In genomic region chr4:123878976-123879375, GRCh38 we compare ENCODE assay signal across 29 cellular contexts.
"Had no signal": no experiment of that assay in that cellular context is flagged by ENCODE, and none has a peak within 500 bp of the region (broad histone marks: within the 10 kb centered on the region; RNA-seq: fewer than 3 reads in every experiment).

No MANE protein-coding gene starts in this region.

- H3K4me2 ChIP-seq: PC-9 had no signal

- FAIRE-seq: RCC 7860 had no signal

- DNase-seq: activated CD4-positive, alpha-beta T cell treated with anti-CD3 and anti-CD28 coated beads, Interleukin-2, amount 10 ng/mL, durations not matched to agents 24 days and 14 days; activated CD4-positive, alpha-beta T cell treated with anti-CD3 and anti-CD28 coated beads, Interleukin-2, amount 50 U/mL, for 4 hours; activated CD8-positive, alpha-beta T cell treated with anti-CD3 and anti-CD28 coated beads for 36 hours; activated gamma-delta T cell; activated naive CD4-positive, alpha-beta T cell treated with Interleukin-2 at 50 U/mL for 16 hours; activated naive CD8-positive, alpha-beta T cell treated with anti-CD3 and anti-CD28 coated beads, Interleukin-2, amount 10 ng/mL, durations not matched to agents 7 days and 5 days; activated T-cell treated with anti-CD3 and anti-CD28 coated beads, Interleukin-2, amount 50 U/mL, for 24 hours; amygdala; Karpas-422; MG63; NCI-H1048; NCI-H1105 treated with DMSO at 0.1 percent for 48 hours; NCI-H1436 treated with DMSO at 0.1 percent for 48 hours; NCI-H1694 treated with DMSO at 0.1 percent for 48 hours; NCI-H2029; NCI-H345; NCI-H524 treated with DMSO at 0.1 percent for 48 hours; PC-9; Right ventricle myocardium superior; SW 1271; T-helper 1 cell; T-helper 2 cell; T-helper 9 cell had no signal

- H3K9me3 ChIP-seq: ascending aorta, MG63 had no signal

- H3K27me3 Mint-ChIP-seq: activated CD4-positive, alpha-beta T cell treated with anti-CD3 and anti-CD28 coated beads, Interleukin-2, amount 10 ng/mL, durations not matched to agents 24 days and 14 days; activated naive CD4-positive, alpha-beta T cell treated with anti-CD3 and anti-CD28 coated beads, Interleukin-2, amount 50 U/mL, for 24 hours; activated naive CD8-positive, alpha-beta T cell treated with anti-CD3 and anti-CD28 coated beads, Interleukin-2, amount 10 ng/mL, durations not matched to agents 7 days and 5 days; activated T-cell treated with anti-CD3 and anti-CD28 coated beads, Interleukin-2, amount 50 U/mL, for 24 hours; central memory CD8-positive, alpha-beta T cell had no signal

- H3K4me3 Mint-ChIP-seq: activated CD4-positive, alpha-beta T cell treated with anti-CD3 and anti-CD28 coated beads, Interleukin-2, amount 10 ng/mL, durations not matched to agents 24 days and 14 days; activated CD8-positive, alpha-beta T cell treated with anti-CD3 and anti-CD28 coated beads for 36 hours; activated naive CD4-positive, alpha-beta T cell treated with anti-CD3 and anti-CD28 coated beads, Interleukin-2, amount 50 U/mL, for 24 hours; activated naive CD8-positive, alpha-beta T cell treated with anti-CD3 and anti-CD28 coated beads, Interleukin-2, amount 10 ng/mL, durations not matched to agents 7 days and 5 days; activated T-cell treated with anti-CD3 and anti-CD28 coated beads, Interleukin-2, amount 50 U/mL, for 24 hours; central memory CD8-positive, alpha-beta T cell had no signal

- H2AFZ ChIP-seq: PC-9 had no signal

- H3K4me3 ChIP-seq: ascending aorta, cardiac muscle cell, MG63, PC-9 had no signal

- H3K36me3 Mint-ChIP-seq: activated naive CD4-positive, alpha-beta T cell treated with anti-CD3 and anti-CD28 coated beads, Interleukin-2, amount 50 U/mL, for 24 hours; activated naive CD8-positive, alpha-beta T cell treated with anti-CD3 and anti-CD28 coated beads, Interleukin-2, amount 10 ng/mL, durations not matched to agents 7 days and 5 days had no signal

- H3K9me3 Mint-ChIP-seq: activated CD4-positive, alpha-beta T cell treated with anti-CD3 and anti-CD28 coated beads, Interleukin-2, amount 10 ng/mL, durations not matched to agents 24 days and 14 days; activated CD8-positive, alpha-beta T cell treated with anti-CD3 and anti-CD28 coated beads for 36 hours; activated naive CD4-positive, alpha-beta T cell treated with anti-CD3 and anti-CD28 coated beads, Interleukin-2, amount 50 U/mL, for 24 hours; activated naive CD8-positive, alpha-beta T cell treated with anti-CD3 and anti-CD28 coated beads, Interleukin-2, amount 10 ng/mL, durations not matched to agents 7 days and 5 days; activated T-helper 2 cell treated with anti-CD3 and anti-CD28 coated beads, Interferon-gamma antibody, Interleukin-2, Interleukin-4, amounts not matched to agents 10 μg/mL and 5 μg/mL and 100 μg/mL, durations not matched to agents 14 hours and 24 hours and 36 hours had no signal

- H3K27ac ChIP-seq: ascending aorta, cardiac muscle cell, PC-9 had no signal

- H3K36me3 ChIP-seq: ascending aorta, cardiac muscle cell, MG63 had no signal

- H3K4me1 ChIP-seq: ascending aorta had no signal

- H3K27ac Mint-ChIP-seq: activated CD4-positive, alpha-beta T cell treated with anti-CD3 and anti-CD28 coated beads, Interleukin-2, amount 10 ng/mL, durations not matched to agents 24 days and 14 days; activated CD8-positive, alpha-beta T cell treated with anti-CD3 and anti-CD28 coated beads for 36 hours; activated naive CD4-positive, alpha-beta T cell treated with anti-CD3 and anti-CD28 coated beads, Interleukin-2, amount 50 U/mL, for 24 hours; activated naive CD8-positive, alpha-beta T cell treated with anti-CD3 and anti-CD28 coated beads, Interleukin-2, amount 10 ng/mL, durations not matched to agents 7 days and 5 days; activated T-cell treated with anti-CD3 and anti-CD28 coated beads, Interleukin-2, amount 50 U/mL, for 24 hours; activated T-helper 2 cell treated with anti-CD3 and anti-CD28 coated beads, Interferon-gamma antibody, Interleukin-2, Interleukin-4, amounts not matched to agents 10 μg/mL and 5 μg/mL and 100 μg/mL, durations not matched to agents 14 hours and 24 hours and 36 hours had no signal

- H3K4me1 Mint-ChIP-seq: activated CD4-positive, alpha-beta T cell treated with anti-CD3 and anti-CD28 coated beads, Interleukin-2, amount 10 ng/mL, durations not matched to agents 24 days and 14 days; activated naive CD4-positive, alpha-beta T cell treated with anti-CD3 and anti-CD28 coated beads, Interleukin-2, amount 50 U/mL, for 24 hours; activated naive CD8-positive, alpha-beta T cell treated with anti-CD3 and anti-CD28 coated beads, Interleukin-2, amount 10 ng/mL, durations not matched to agents 7 days and 5 days; central memory CD8-positive, alpha-beta T cell had no signal
